Comparison of ENCODE assay signal across 23 cellular contexts in genomic region chr3:64741344-64741743, GRCh38. TPM values are rescaled to one million over a fixed set of nuclear protein-coding genes. Genes with fewer than 3 reads are reported as not detected.
DNase-seq lines count a peak whose midpoint lies in the region; ATAC-seq, FAIRE-seq and TF ChIP-seq lines count a peak whose summit lies in the region.
"Had no signal": no experiment of that assay in that cellular context is flagged by ENCODE, and none has a peak within 500 bp of the region (broad histone marks: within the 10 kb centered on the region; RNA-seq: fewer than 3 reads in every experiment).

No MANE protein-coding gene starts in this region.

- no peak for ATAC-seq in HepG2
- no peak for ATAC-seq in right lobe of liver
- no peak for ATAC-seq in activated CD8-positive, alpha-beta T cell treated with anti-CD3 and anti-CD28 coated beads, Interleukin-2, amount 10 ng/mL, durations not matched to agents 7 days and 5 days

- no peaks in the 10 kb centered on the region for H4K20me1 ChIP-seq in HepG2 (ENCODE audit: insufficient read depth, low read length)

- H3K9ac ChIP-seq in HepG2 (ENCODE audit: insufficient read depth, low read depth, low read length): no peak overlapping the region

- 4% methylated on average over 1 of the region's 1 CpG for WGBS in HepG2 (ENCODE audit: low lambda C conversion rate)
- WGBS in right lobe of liver (ENCODE audit: insufficient coverage, low coverage, low lambda C conversion rate, missing lambda C conversion rate): 22% methylated on average over 1 of the region's 1 CpG
- 52 to 73% methylated on average over 1 of the region's 1 CpG for WGBS in sigmoid colon, 2 donors

- peaks cover 3% of the 10 kb centered on the region for H3K9me3 Mint-ChIP-seq in activated CD8-positive, alpha-beta T cell treated with anti-CD3 and anti-CD28 coated beads, Interleukin-2, amount 10 ng/mL, durations not matched to agents 7 days and 5 days (ENCODE audit: insufficient read depth)
- peaks cover 5% of the 10 kb centered on the region for H3K9me3 Mint-ChIP-seq in activated naive CD4-positive, alpha-beta T cell treated with anti-CD3 and anti-CD28 coated beads for 36 hours
- no peaks in the 10 kb centered on the region for H3K9me3 Mint-ChIP-seq in Calu3 (ENCODE audit: low read depth, unreplicated experiment)

- H3K27ac ChIP-seq in HepG2 (ENCODE audit: extremely low read length, insufficient read depth, low read length) (no peak overlapping the region), right lobe of liver (no peak overlapping the region), sigmoid colon (peak overlapping the region; percentile 35 to 70 (median 64))
- H3K27ac ChIP-seq: PC-9, SJSA1, skin epidermis had no signal

- POLR2A ChIA-PET in HepG2 (lab: Yijun Ruan, JAX): no interaction called here
- POLR2A ChIA-PET in activated CD8-positive, alpha-beta T cell treated with anti-CD3 and anti-CD28 coated beads, Interleukin-2, amount 10 ng/mL, durations not matched to agents 7 days and 5 days (lab: Charles Lee): no interaction called here

- no peaks in the 10 kb centered on the region for H3K79me2 ChIP-seq in HepG2 (ENCODE audit: insufficient read depth, low read length)

- H3K4me3 ChIP-seq in HepG2 (replicated peaks in 1 of 3; ENCODE audit: insufficient read depth in 1 of 3, low read depth in 2 of 3, low read length in 3 of 3) (no peak overlapping the region), right lobe of liver (no peak overlapping the region), fibroblast of villous mesenchyme (ENCODE audit: low read depth, low read length) (no peak overlapping the region), sigmoid colon (no peak overlapping the region)
- H3K4me3 ChIP-seq: PC-9, SJSA1, skin epidermis had no signal

- H3K4me1 ChIP-seq in HepG2 (ENCODE audit: insufficient read depth, low read length) (0 out of 2 replicates have a peak, but pooled peaks cover 8% of the 10 kb centered on the region), right lobe of liver (no peaks in the 10 kb centered on the region), sigmoid colon (peaks cover 0 to 55% (median 29%) of the 10 kb centered on the region in 4 donors)

- CTCF ChIA-PET in HepG2 (lab: Yijun Ruan, JAX; ENCODE audit: low intra/inter-chr PET ratio, low total read pairs): no interaction called here
- CTCF ChIA-PET in activated CD8-positive, alpha-beta T cell treated with anti-CD3 and anti-CD28 coated beads, Interleukin-2, amount 10 ng/mL, durations not matched to agents 7 days and 5 days (lab: Charles Lee): no interaction called here
- CTCF ChIA-PET in activated naive CD4-positive, alpha-beta T cell treated with anti-CD3 and anti-CD28 coated beads for 36 hours (lab: Charles Lee): no interaction called here
- CTCF ChIA-PET in Calu3 (lab: Charles Lee): no interaction called here

- H3K27me3 ChIP-seq in HepG2 (ENCODE audit: control insufficient read depth in 1 of 2, insufficient read depth in 2 of 2, low read length in 2 of 2) (no peaks in the 10 kb centered on the region), right lobe of liver (no peaks in the 10 kb centered on the region), sigmoid colon (no peaks in the 10 kb centered on the region)
- H3K27me3 ChIP-seq: SJSA1 had no signal

- no peak overlapping the region for H3K4me3 Mint-ChIP-seq in activated CD8-positive, alpha-beta T cell treated with anti-CD3 and anti-CD28 coated beads, Interleukin-2, amount 10 ng/mL, durations not matched to agents 7 days and 5 days
- H3K4me3 Mint-ChIP-seq in activated naive CD4-positive, alpha-beta T cell treated with anti-CD3 and anti-CD28 coated beads for 36 hours: no peak overlapping the region
- no peak overlapping the region for H3K4me3 Mint-ChIP-seq in Calu3 (ENCODE audit: low read depth, unreplicated experiment)
- H3K4me3 Mint-ChIP-seq: CD4-positive, alpha-beta memory T cell had no signal

- no peaks in the 10 kb centered on the region for H3K9me3 ChIP-seq in HepG2 (ENCODE audit: low read length)
- no peaks in the 10 kb centered on the region for H3K9me3 ChIP-seq in right lobe of liver
- H3K9me3 ChIP-seq in sigmoid colon: no peaks in the 10 kb centered on the region
- H3K9me3 ChIP-seq: SJSA1 had no signal

- in situ Hi-C loops in HepG2 (cut with HindIII; ENCODE audit: extremely low pct_ligation_motif_present, low pct_unique_long_range_greater_than_20kb): no loop called here

- intact Hi-C loops in HepG2 (cut with micrococcal nuclease; ENCODE audit: unreplicated experiment): no loop called here
- intact Hi-C loops in right lobe of liver (cut with DNase I): no loop called here
- intact Hi-C loops in sigmoid colon (cut with DNase I): loop anchor here (5.0 to 10.0 kb wide), 2 partner anchors 54 to 207 kb away; partner anchors contain the start of gene ADAMTS9
- intact Hi-C loops in activated naive CD4-positive, alpha-beta T cell treated with anti-CD3 and anti-CD28 coated beads for 36 hours (cut with micrococcal nuclease): no loop called here
- intact Hi-C loops in Calu3 (cut with micrococcal nuclease; ENCODE audit: unreplicated experiment): no loop called here

- H3K36me3 ChIP-seq in HepG2 (replicated peaks in 1 of 2; ENCODE audit: control insufficient read depth in 1 of 2, insufficient read depth in 2 of 2, low read length in 2 of 2) (no peaks in the 10 kb centered on the region), right lobe of liver (no peaks in the 10 kb centered on the region), sigmoid colon (no peaks in the 10 kb centered on the region)
- H3K36me3 ChIP-seq: SJSA1 had no signal

- DNase-seq in HepG2 (ENCODE audit: low spot score) (no peak), right lobe of liver (no peak), fibroblast of villous mesenchyme (ENCODE audit: low read depth) (peak; percentile 79), sigmoid colon (peak; percentile 85), amygdala (lab: John Stamatoyannopoulos, UW) (no peak), Calu3 (no peak)
- DNase-seq in activated CD8-positive, alpha-beta T cell treated with anti-CD3 and anti-CD28 coated beads, Interleukin-2, amount 10 ng/mL, durations not matched to agents 7 days and 5 days: no peak
- DNase-seq in activated naive CD4-positive, alpha-beta T cell treated with anti-CD3 and anti-CD28 coated beads for 36 hours: no peak
- DNase-seq: activated CD4-positive, CD25-positive, alpha-beta regulatory T cell; activated CD8-positive, alpha-beta memory T cell treated with anti-CD3 and anti-CD28 coated beads for 24 hours; CD4-positive, alpha-beta memory T cell; effector memory CD4-positive, alpha-beta T cell; NCI-H2171; NCI-H774; occipital lobe; PC-9; stimulated activated CD4-positive, alpha-beta T cell treated with anti-CD3 and anti-CD28 coated beads, Interleukin-4, amount 100 ng/mL, for 24 hours had no signal

- TF ChIP-seq POLR2A in HepG2 (IDR thresholded peaks at IDR 0.05; ENCODE audit: insufficient read depth in 1 of 2, low read depth in 2 of 2, low read length in 2 of 2) (no peak), right lobe of liver (IDR thresholded peaks at IDR 0.05) (no peak), sigmoid colon (IDR thresholded peaks at IDR 0.05) (no peak)

- FAIRE-seq in HepG2 (lab: Jason Lieb, UNC): no peak
- FAIRE-seq: frontal cortex, GM18507, H1 had no signal

- no peaks in the 10 kb centered on the region for H3K36me3 Mint-ChIP-seq in activated CD8-positive, alpha-beta T cell treated with anti-CD3 and anti-CD28 coated beads, Interleukin-2, amount 10 ng/mL, durations not matched to agents 7 days and 5 days (ENCODE audit: low read depth)
- no peaks in the 10 kb centered on the region for H3K36me3 Mint-ChIP-seq in activated naive CD4-positive, alpha-beta T cell treated with anti-CD3 and anti-CD28 coated beads for 36 hours (ENCODE audit: low read depth)
- H3K36me3 Mint-ChIP-seq in Calu3 (ENCODE audit: insufficient read depth, unreplicated experiment): no peaks in the 10 kb centered on the region
- H3K36me3 Mint-ChIP-seq: CD4-positive, alpha-beta memory T cell had no signal

- no peaks in the 10 kb centered on the region for H3K4me1 Mint-ChIP-seq in activated CD8-positive, alpha-beta T cell treated with anti-CD3 and anti-CD28 coated beads, Interleukin-2, amount 10 ng/mL, durations not matched to agents 7 days and 5 days (ENCODE audit: low read depth)
- H3K4me1 Mint-ChIP-seq in activated naive CD4-positive, alpha-beta T cell treated with anti-CD3 and anti-CD28 coated beads for 36 hours (ENCODE audit: low read depth): no peaks in the 10 kb centered on the region
- no peaks in the 10 kb centered on the region for H3K4me1 Mint-ChIP-seq in Calu3 (ENCODE audit: low read depth, unreplicated experiment)
- H3K4me1 Mint-ChIP-seq: CD4-positive, alpha-beta memory T cell had no signal

- BruUV-seq in HepG2 (replicated peaks; lab: Mats Ljungman, UMichigan) (no TSS peak), Calu3 (replicated peaks; lab: Mats Ljungman, UMichigan) (no TSS peak)

- TF ChIP-seq CTCF in HepG2 (CRISPR knock-in tag; IDR thresholded peaks at IDR 0.05) (no peak), right lobe of liver (IDR thresholded peaks at IDR 0.05) (no peak), fibroblast of villous mesenchyme (IDR thresholded peaks at IDR 0.05; ENCODE audit: insufficient read depth, low read depth, low read length) (no peak), sigmoid colon (IDR thresholded peaks at IDR 0.05) (no peak), Calu3 (IDR thresholded peaks at IDR 0.05; ENCODE audit: unreplicated experiment) (no peak)

- H3K27ac Mint-ChIP-seq in activated CD8-positive, alpha-beta T cell treated with anti-CD3 and anti-CD28 coated beads, Interleukin-2, amount 10 ng/mL, durations not matched to agents 7 days and 5 days: no peak overlapping the region
- no peak overlapping the region for H3K27ac Mint-ChIP-seq in activated naive CD4-positive, alpha-beta T cell treated with anti-CD3 and anti-CD28 coated beads for 36 hours
- H3K27ac Mint-ChIP-seq in Calu3 (ENCODE audit: unreplicated experiment): no peak overlapping the region
- H3K27ac Mint-ChIP-seq: CD4-positive, alpha-beta memory T cell had no signal

- H3K4me2 ChIP-seq in HepG2 (ENCODE audit: low read depth, low read length): no peak overlapping the region
- H3K4me2 ChIP-seq: PC-9 had no signal

- H2AFZ ChIP-seq in HepG2 (ENCODE audit: low read length): no peak overlapping the region
- H2AFZ ChIP-seq: PC-9 had no signal

- no peak for TF ChIP-seq RAD21 in HepG2 (CRISPR knock-in tag; IDR thresholded peaks at IDR 0.05)

- TF ChIP-seq EP300 in HepG2 (IDR thresholded peaks at IDR 0.05; ENCODE audit: low read depth in 2 of 2, low read length in 2 of 2) (no peak), HepG2 (CRISPR knock-in tag; IDR thresholded peaks at IDR 0.05; ENCODE audit: borderline replicate concordance) (no peak), sigmoid colon (IDR thresholded peaks at IDR 0.05) (no peak)

- no peaks in the 10 kb centered on the region for H3K27me3 Mint-ChIP-seq in activated CD8-positive, alpha-beta T cell treated with anti-CD3 and anti-CD28 coated beads, Interleukin-2, amount 10 ng/mL, durations not matched to agents 7 days and 5 days (ENCODE audit: low read depth)
- no peaks in the 10 kb centered on the region for H3K27me3 Mint-ChIP-seq in activated naive CD4-positive, alpha-beta T cell treated with anti-CD3 and anti-CD28 coated beads for 36 hours (ENCODE audit: low read depth)
- no peaks in the 10 kb centered on the region for H3K27me3 Mint-ChIP-seq in Calu3 (ENCODE audit: unreplicated experiment)
- H3K27me3 Mint-ChIP-seq: CD4-positive, alpha-beta memory T cell had no signal

RNA-seq across cellular contexts. Expression of gene ADAMTS9, which starts 53.5 kb away (rescaled TPM):
- 0.02 TPM in 1 of 2 replicates, not detected in the other for total RNA-seq in HepG2 (2016; rRNA removed; fragmentation: Illumina TruSeq; extraction: Trizol)
- total RNA-seq in HepG2 (2016; cell fraction: cytosol; rRNA removed; fragmentation: Illumina TruSeq; extraction: Trizol; ENCODE audit: low read depth): not detected in 2 replicates
- 0.06 TPM in 1 of 2 replicates, not detected in the other for total RNA-seq in HepG2 (2016; cell fraction: insoluble cytoplasmic fraction; rRNA removed; fragmentation: Illumina TruSeq; extraction: Trizol)
- total RNA-seq in HepG2 (2016; cell fraction: membrane; rRNA removed; fragmentation: Illumina TruSeq; extraction: Trizol): not detected in 2 replicates
- total RNA-seq in HepG2 (2016; cell fraction: nucleus; rRNA removed; fragmentation: Illumina TruSeq; extraction: Trizol): 0.12 TPM in 1 of 2 replicates, not detected in the other
- polyA plus RNA-seq in HepG2 (2011; rRNA removed): 0.09 TPM in 1 of 2 replicates, not detected in the other
- 0.01 TPM in 1 of 2 replicates, not detected in the other for polyA plus RNA-seq in HepG2 (2011; cell fraction: cytosol; rRNA removed)
- 0.02 and 0.05 TPM in 2 replicates for polyA plus RNA-seq in HepG2 (2011; cell fraction: nucleus; rRNA removed)
- polyA plus RNA-seq in HepG2 (2012): 0.08 TPM in 1 of 2 replicates, not detected in the other
- polyA plus RNA-seq in HepG2 (2016; cell fraction: cytosol; fragmentation: Illumina TruSeq; extraction: Trizol; ENCODE audit: low read depth): not detected in 2 replicates
- polyA plus RNA-seq in HepG2 (2016; cell fraction: insoluble cytoplasmic fraction; fragmentation: Illumina TruSeq; extraction: Trizol; ENCODE audit: low read depth): not detected in 2 replicates
- polyA plus RNA-seq in HepG2 (2016; cell fraction: membrane; fragmentation: Illumina TruSeq; extraction: Trizol; ENCODE audit: low read depth): not detected in 2 replicates
- not detected in 2 replicates for polyA plus RNA-seq in HepG2 (2016; cell fraction: nucleus; fragmentation: Illumina TruSeq; extraction: Trizol; ENCODE audit: insufficient read depth, low read depth)
- not detected in 2 replicates for polyA minus RNA-seq in HepG2 (2011; rRNA and poly(A)+ RNA removed; ENCODE audit: low replicate concordance)
- not detected in 2 replicates for polyA minus RNA-seq in HepG2 (2011; cell fraction: cytosol; rRNA and poly(A)+ RNA removed)
- polyA minus RNA-seq in HepG2 (2011; cell fraction: nucleus; rRNA and poly(A)+ RNA removed): 0.13 and 0.25 TPM in 2 replicates
- total RNA-seq in right lobe of liver: 1 to 10 TPM; 1.1 to 9.9 (median 3.5) TPM
- total RNA-seq in fibroblast of villous mesenchyme: 1.7 and 1.9 TPM in 2 replicates
- 10 to 100 TPM; 16.1 to 61.6 (median 31.6) TPM for total RNA-seq in sigmoid colon
- 10 to 100 TPM in 1 of 3 donors, 1 to 10 TPM in 2; 1.2 to 15.4 (median 1.8) TPM for polyA plus RNA-seq in sigmoid colon
- total RNA-seq in activated CD8-positive, alpha-beta T cell treated with anti-CD3 and anti-CD28 coated beads, Interleukin-2, amount 10 ng/mL, durations not matched to agents 7 days and 5 days: not detected
- total RNA-seq in activated naive CD4-positive, alpha-beta T cell treated with anti-CD3 and anti-CD28 coated beads for 36 hours: not detected
- 54.6 and 63.3 TPM in 2 replicates for total RNA-seq in Calu3 (2022)
- total RNA-seq: CD4-positive, alpha-beta memory T cell; T-helper 2 cell treated with Interferon-gamma antibody and Interleukin-4, amounts not matched to agents 100 ng/mL and 5 ng/mL, for 36 hours had no signal
- polyA plus RNA-seq: CD4-positive, alpha-beta memory T cell had no signal

Comparison
In these comparisons a context has a peak if more than half of its experiments do, and no peak if none do; other contexts are left out.
1. DNase-seq: peak in fibroblast of villous mesenchyme (single experiment) and sigmoid colon (single experiment); none in HepG2 (single experiment), right lobe of liver (0 of 3), activated CD8-positive, alpha-beta T cell treated with anti-CD3 and anti-CD28 coated beads, Interleukin-2, amount 10 ng/mL, durations not matched to agents 7 days and 5 days (single experiment), activated naive CD4-positive, alpha-beta T cell treated with anti-CD3 and anti-CD28 coated beads for 36 hours (single experiment), amygdala (0 of 56) and Calu3 (single experiment).
2. H3K27ac ChIP-seq: peak in sigmoid colon (4 of 4); none in HepG2 (single experiment) and right lobe of liver (0 of 3).